Comparison of ENCODE assay signal across 8 cellular contexts in genomic region chr10:50275650-50276235, GRCh38. TPM values are rescaled to one million over a fixed set of nuclear protein-coding genes. Genes with fewer than 3 reads are reported as not detected.
DNase-seq lines count a peak whose midpoint lies in the region; ATAC-seq and TF ChIP-seq lines count a peak whose summit lies in the region.

No MANE protein-coding gene starts in this region.

- H3K9ac ChIP-seq in mammary epithelial cell (ENCODE audit: insufficient read depth, low read length) = no peak overlapping the region

- peak; percentile 75 for ATAC-seq in HG02870 (IDR thresholded peaks at IDR 0.05; ENCODE audit: unreplicated experiment)
- ATAC-seq in memory B cell (ENCODE audit: low read depth) = peak; percentile 66
- ATAC-seq in naive thymus-derived CD8-positive, alpha-beta T cell = no peak

- dilution Hi-C loops in mammary epithelial cell (cut with HindIII; ENCODE audit: low sequenced_read_pairs) = no loop called here

- no peaks in the 10 kb centered on the region for H3K4me1 ChIP-seq in breast epithelium
- H3K4me1 ChIP-seq in SJSA1 (replicated peaks) = no peaks in the 10 kb centered on the region
- peaks cover 5% of the 10 kb centered on the region for H3K4me1 ChIP-seq in mammary epithelial cell (ENCODE audit: insufficient read depth, low read length)

- H3K9me3 ChIP-seq in breast epithelium (no peaks in the 10 kb centered on the region), SJSA1 (replicated peaks) (no peaks in the 10 kb centered on the region), mammary epithelial cell (replicated peaks; ENCODE audit: insufficient read depth, low read length) (no peaks in the 10 kb centered on the region)

- no peaks in the 10 kb centered on the region for H3K4me1 Mint-ChIP-seq in MCF 10A (ENCODE audit: insufficient read depth, unreplicated experiment)
- H3K4me1 Mint-ChIP-seq in memory B cell = peaks cover 2% of the 10 kb centered on the region
- H3K4me1 Mint-ChIP-seq in type B pancreatic cell (ENCODE audit: unreplicated experiment) = no peaks in the 10 kb centered on the region
- H3K4me1 Mint-ChIP-seq in naive thymus-derived CD8-positive, alpha-beta T cell = no peaks in the 10 kb centered on the region

- TF ChIP-seq CTCF in MCF 10A (IDR thresholded peaks at IDR 0.05; ENCODE audit: unreplicated experiment) (peak; percentile 28), breast epithelium (IDR thresholded peaks at IDR 0.05) (peak in 1 of 3 donors; percentile 13), mammary epithelial cell (conservative IDR thresholded peaks at IDR 0.05 in 1 of 2, IDR thresholded peaks at IDR 0.05 in 1 of 2; ENCODE audit: extremely low read depth in 1 of 2, insufficient read depth in 1 of 2, low read depth in 1 of 2, low read length in 2 of 2) (peak; percentile 50 to 60), type B pancreatic cell (conservative IDR thresholded peaks at IDR 0.05) (peak; percentile 69)

- H3K4me3 Mint-ChIP-seq in MCF 10A (ENCODE audit: unreplicated experiment) (no peak overlapping the region), memory B cell (no peak overlapping the region), type B pancreatic cell (no peak overlapping the region)
- H3K4me3 Mint-ChIP-seq in naive thymus-derived CD8-positive, alpha-beta T cell = no peak overlapping the region

- no peaks in the 10 kb centered on the region for H3K36me3 Mint-ChIP-seq in MCF 10A (ENCODE audit: insufficient read depth, unreplicated experiment)
- no peaks in the 10 kb centered on the region for H3K36me3 Mint-ChIP-seq in memory B cell
- no peaks in the 10 kb centered on the region for H3K36me3 Mint-ChIP-seq in type B pancreatic cell
- H3K36me3 Mint-ChIP-seq in naive thymus-derived CD8-positive, alpha-beta T cell = no peaks in the 10 kb centered on the region

- no peaks in the 10 kb centered on the region for H3K79me2 ChIP-seq in mammary epithelial cell (ENCODE audit: insufficient read depth, low read length)

- no peak overlapping the region for H3K4me2 ChIP-seq in mammary epithelial cell (ENCODE audit: insufficient read depth, low read depth, low read length)

- H3K4me3 ChIP-seq in breast epithelium (no peak overlapping the region), SJSA1 (no peak overlapping the region), mammary epithelial cell (replicated peaks in 1 of 3; ENCODE audit: insufficient read depth in 1 of 3, low read depth in 2 of 3, low read length in 3 of 3) (no peak overlapping the region)

- WGBS in mammary epithelial cell (ENCODE audit: low coverage, missing lambda C conversion rate) = 85% methylated on average over 3 of the region's 3 CpGs

- no peak for TF ChIP-seq POLR2A in breast epithelium (IDR thresholded peaks at IDR 0.05)

- no peaks in the 10 kb centered on the region for H4K20me1 ChIP-seq in mammary epithelial cell (ENCODE audit: insufficient read depth, low read length)

- in situ Hi-C loops in mammary epithelial cell (cut with MboI; ENCODE audit: low sequenced_read_pairs in 2 of 2) = no loop called here

- intact Hi-C loops in MCF 10A (cut with micrococcal nuclease) = loop anchor here (2.0 kb wide), 1 partner anchor 141 kb away; no protein-coding TSS in a partner anchor
- intact Hi-C loops in breast epithelium (cut with DNase I; ENCODE audit: low total_unique reads) = no loop called here
- intact Hi-C loops in mammary epithelial cell (cut with micrococcal nuclease) = no loop called here

- DNase-seq in MCF 10A (ENCODE audit: unreplicated experiment) (peak; percentile 52), breast epithelium (ENCODE audit: low spot score in 2 of 2) (no peak), SJSA1 (ENCODE audit: low read depth in 1 of 2, low spot score in 2 of 2) (peak; percentile 36 to 48), mammary epithelial cell (peak; percentile 17), memory B cell (ENCODE audit: low spot score in 2 of 2) (peak; percentile 31 to 36), type B pancreatic cell (ENCODE audit: extremely low spot score, unreplicated experiment) (no peak)
- no peak for DNase-seq in naive thymus-derived CD8-positive, alpha-beta T cell

- H3K27me3 ChIP-seq in breast epithelium = peaks cover 0 to 3% of the 10 kb centered on the region in 2 donors
- peaks cover 6% of the 10 kb centered on the region for H3K27me3 ChIP-seq in SJSA1 (replicated peaks)
- H3K27me3 ChIP-seq in mammary epithelial cell (ENCODE audit: insufficient read depth, low read length) = no peaks in the 10 kb centered on the region

- H3K27ac ChIP-seq in breast epithelium (no peak overlapping the region), SJSA1 (no peak overlapping the region), mammary epithelial cell (ENCODE audit: insufficient read depth, low read depth, low read length) (no peak overlapping the region)

- no TSS peak for BruUV-seq in MCF 10A (replicated peaks; lab: Mats Ljungman, UMichigan)
- BruUV-seq in mammary epithelial cell (replicated peaks; lab: Mats Ljungman, UMichigan) = no TSS peak

- no peak overlapping the region for H2AFZ ChIP-seq in mammary epithelial cell (ENCODE audit: low read depth, low read length)

- H3K27me3 Mint-ChIP-seq in MCF 10A (ENCODE audit: insufficient read depth, unreplicated experiment) (peaks cover 23% of the 10 kb centered on the region), memory B cell (peaks cover 8% of the 10 kb centered on the region), type B pancreatic cell (peaks cover 15% of the 10 kb centered on the region)
- peaks cover 3 to 32% (median 17%) of the 10 kb centered on the region in 5 donors for H3K27me3 Mint-ChIP-seq in naive thymus-derived CD8-positive, alpha-beta T cell

- H3K9me3 Mint-ChIP-seq in MCF 10A (ENCODE audit: unreplicated experiment) (no peaks in the 10 kb centered on the region), memory B cell (no peaks in the 10 kb centered on the region), type B pancreatic cell (no peaks in the 10 kb centered on the region)
- no peaks in the 10 kb centered on the region for H3K9me3 Mint-ChIP-seq in naive thymus-derived CD8-positive, alpha-beta T cell

- POLR2A ChIA-PET in MCF 10A (lab: Yijun Ruan, JAX) = interaction anchor here (1.1 kb wide), 1 partner anchor 10 kb away, joined by 3 read pairs; no protein-coding TSS in a partner anchor
- POLR2A ChIA-PET in naive thymus-derived CD8-positive, alpha-beta T cell (lab: Charles Lee) = no interaction called here

- H3K27ac Mint-ChIP-seq in MCF 10A (ENCODE audit: low read depth, unreplicated experiment) (no peak overlapping the region), memory B cell (no peak overlapping the region), type B pancreatic cell (no peak overlapping the region)
- H3K27ac Mint-ChIP-seq in naive thymus-derived CD8-positive, alpha-beta T cell = no peak overlapping the region

- no peaks in the 10 kb centered on the region for H3K36me3 ChIP-seq in breast epithelium
- H3K36me3 ChIP-seq in SJSA1 = no peaks in the 10 kb centered on the region
- H3K36me3 ChIP-seq in mammary epithelial cell (ENCODE audit: insufficient read depth, low read length) = no peaks in the 10 kb centered on the region

- CTCF ChIA-PET in MCF 10A (lab: Yijun Ruan, JAX) = interaction anchor here (0.5 to 2.0 kb wide), 7 partner anchors 17 to 340 kb away, joined by 3 to 5 read pairs (median 3); no protein-coding TSS in a partner anchor
- CTCF ChIA-PET in mammary epithelial cell (lab: Charles Lee; ENCODE audit: low non-redundant PET) = no interaction called here

RNA-seq across cellular contexts. Expression of gene ASAH2, which starts 24.4 kb away (rescaled TPM):
- total RNA-seq in MCF 10A (2022) (3.9 and 7.4 TPM in 2 replicates), breast epithelium (under 1 TPM; 0.32 to 0.59 (median 0.33) TPM), mammary epithelial cell (1 to 10 TPM; 1.2 to 2.2 TPM), type B pancreatic cell (ENCODE audit: low replicate concordance) (5.1 and 5.4 TPM in 2 replicates)
- 1.9 TPM in 1 of 2 replicates, not detected in the other for total RNA-seq in SJSA1 (2014; rRNA removed; shearing (Covaris generic))
- 0.45 TPM for polyA plus RNA-seq in mammary epithelial cell
- not detected for polyA minus RNA-seq in mammary epithelial cell
- 1 to 10 TPM; 4.3 to 6.7 TPM for total RNA-seq in naive thymus-derived CD8-positive, alpha-beta T cell
- 1 to 10 TPM; 1.8 to 3.3 (median 2.6) TPM for polyA plus RNA-seq in naive thymus-derived CD8-positive, alpha-beta T cell

Comparison
In these comparisons a context has a peak if more than half of its experiments do, and no peak if none do; other contexts are left out.
1. DNase-seq: peak in MCF 10A (single experiment), SJSA1 (2 of 2), mammary epithelial cell (single experiment) and memory B cell (2 of 2); none in breast epithelium (0 of 2), type B pancreatic cell (single experiment) and naive thymus-derived CD8-positive, alpha-beta T cell (0 of 10).
2. ATAC-seq: peak in HG02870 (single experiment) and memory B cell (single experiment); none in naive thymus-derived CD8-positive, alpha-beta T cell (0 of 2).